In the genomic region with DNA sequence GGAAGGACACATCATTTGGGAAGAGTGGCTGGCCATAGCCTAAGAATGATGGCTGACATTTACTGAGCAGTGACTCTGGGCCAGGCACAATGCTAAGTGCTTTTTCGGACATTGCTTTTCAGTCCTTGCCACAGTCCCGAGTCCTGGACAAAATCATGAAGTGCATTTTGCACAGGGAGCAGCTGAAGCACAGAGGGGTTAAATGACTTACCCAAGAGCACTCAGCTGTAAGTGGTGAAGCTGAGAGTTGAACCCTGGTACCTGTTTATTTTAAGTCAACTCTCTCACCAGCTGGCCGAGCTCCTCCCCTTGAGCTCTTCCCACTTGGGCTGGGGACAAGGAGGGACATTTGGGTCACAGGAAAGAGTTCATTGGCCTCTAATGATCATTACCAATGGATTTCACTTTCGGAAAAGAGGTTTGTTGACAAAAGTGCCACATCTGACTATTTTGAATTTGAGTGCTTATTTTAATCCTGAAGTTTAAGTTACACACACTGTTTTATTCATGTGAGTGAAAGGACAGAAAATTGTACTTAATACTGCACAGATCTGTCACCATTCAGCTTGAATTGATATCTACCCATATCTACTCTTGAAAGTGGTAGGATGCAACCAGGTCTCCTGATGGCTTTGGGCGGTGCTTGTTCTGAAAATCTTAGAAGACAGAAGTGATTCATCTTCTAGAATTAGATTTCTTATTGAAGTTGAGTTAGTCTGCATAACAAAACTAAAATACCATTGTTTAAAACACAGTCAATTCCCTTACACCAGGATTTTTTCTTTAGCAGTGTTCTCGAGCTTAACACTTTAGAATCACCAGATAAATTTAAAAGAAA, we compare ENCODE assay signal across 11 cellular contexts.
DNase-seq lines count a peak whose midpoint lies in the region; ATAC-seq and TF ChIP-seq lines count a peak whose summit lies in the region.
"Had no signal": no experiment of that assay in that cellular context is flagged by ENCODE, and none has a peak within 500 bp of the region (broad histone marks: within the 10 kb centered on the region; RNA-seq: fewer than 3 reads in every experiment).

No MANE protein-coding gene starts in this region.

- no peaks in the 10 kb centered on the region for H3K9me3 ChIP-seq in adipocyte (ENCODE audit: control insufficient read depth, low read length)
- H3K9me3 ChIP-seq in gastroesophageal sphincter: no peaks in the 10 kb centered on the region
- H3K9me3 ChIP-seq in sigmoid colon: no peaks in the 10 kb centered on the region

- TF ChIP-seq EP300 in gastroesophageal sphincter (IDR thresholded peaks at IDR 0.05) (no peak), sigmoid colon (IDR thresholded peaks at IDR 0.05) (no peak)

- H3K4me3 ChIP-seq in AG04449 (ENCODE audit: low read depth, low read length) (peak overlapping the region; percentile 57), adipocyte (ENCODE audit: low read length) (peak overlapping the region; percentile 72), gastroesophageal sphincter (peak overlapping the region in 1 of 2 donors; percentile 42), sigmoid colon (no peak overlapping the region)

- no peak for TF ChIP-seq CTCF in AG04449 (IDR thresholded peaks at IDR 0.05; ENCODE audit: insufficient read depth, low read length, missing control alignments)
- TF ChIP-seq CTCF in gastroesophageal sphincter (IDR thresholded peaks at IDR 0.05): no peak
- no peak for TF ChIP-seq CTCF in sigmoid colon (IDR thresholded peaks at IDR 0.05)

- H3K36me3 ChIP-seq in adipocyte (ENCODE audit: control insufficient read depth, insufficient read depth, low read length, severe bottlenecking): no peaks in the 10 kb centered on the region
- no peaks in the 10 kb centered on the region for H3K36me3 ChIP-seq in gastroesophageal sphincter
- H3K36me3 ChIP-seq in sigmoid colon: no peaks in the 10 kb centered on the region

- CTCF ChIA-PET in AG04449 (lab: Yijun Ruan, JAX): interaction anchor here (1.5 kb wide), 1 partner anchor 10 kb away, joined by 3 read pairs; no protein-coding TSS in a partner anchor

- no peaks in the 10 kb centered on the region for H3K27me3 ChIP-seq in adipocyte (replicated peaks; ENCODE audit: control insufficient read depth, insufficient read depth, low read length)
- H3K27me3 ChIP-seq in gastroesophageal sphincter: no peaks in the 10 kb centered on the region
- H3K27me3 ChIP-seq in sigmoid colon: no peaks in the 10 kb centered on the region

- POLR2A ChIA-PET in AG04449 (lab: Yijun Ruan, JAX): no interaction called here

- peak overlapping the region; percentile 66 for H3K9ac ChIP-seq in adipocyte (ENCODE audit: low read length)

- no peak for ATAC-seq in gastroesophageal sphincter
- ATAC-seq in GM21447 (IDR thresholded peaks at IDR 0.05; ENCODE audit: unreplicated experiment): no peak

- WGBS in gastroesophageal sphincter (ENCODE audit: low coverage in 1 of 2), 2 donors: 72 to 92% methylated on average over 5 to 6 of the region's 6 CpGs
- WGBS in sigmoid colon, 2 donors: 68 to 86% methylated on average over 6 of the region's 6 CpGs

- intact Hi-C loops in sigmoid colon (cut with DNase I): loop anchor here (5.0 kb wide), 1 partner anchor 124 kb away; no protein-coding TSS in a partner anchor

- H3K4me1 ChIP-seq in adipocyte (ENCODE audit: control insufficient read depth, insufficient read depth, low read length): peaks cover 32% of the 10 kb centered on the region
- peaks cover 0 to 45% (median 9%) of the 10 kb centered on the region in 3 donors for H3K4me1 ChIP-seq in gastroesophageal sphincter
- peaks cover 0 to 41% (median 38%) of the 10 kb centered on the region in 4 donors for H3K4me1 ChIP-seq in sigmoid colon

- TF ChIP-seq POLR2A in gastroesophageal sphincter (IDR thresholded peaks at IDR 0.05) (no peak), sigmoid colon (IDR thresholded peaks at IDR 0.05) (no peak)

- H3K27ac ChIP-seq in gastroesophageal sphincter: peak overlapping the region in 3 of 4 donors; percentile 66 to 78 (median 70)
- peak overlapping the region in 3 of 4 donors; percentile 70 to 78 (median 73) for H3K27ac ChIP-seq in sigmoid colon

- DNase-seq in AG04449 (ENCODE audit: low read depth, low spot score) (no peak), adipocyte (ENCODE audit: low read depth) (no peak), sigmoid colon (no peak), SKM-1 (lab: John Stamatoyannopoulos, UW; ENCODE audit: unreplicated experiment) (no peak), AG08395 (ENCODE audit: low spot score) (no peak), NK-92 (lab: John Stamatoyannopoulos, UW; ENCODE audit: unreplicated experiment) (no peak)
- DNase-seq: activated CD4-positive, alpha-beta memory T cell treated with anti-CD3 and anti-CD28 coated beads, Interleukin-2, amount 10 ng/mL, durations not matched to agents 7 days and 5 days; endodermal cell; T-helper 9 cell had no signal

Comparison
In these comparisons a context has a peak if more than half of its experiments do, and no peak if none do; other contexts are left out.
1. H3K4me3 ChIP-seq: peak in AG04449 (single experiment) and adipocyte (single experiment); none in sigmoid colon (0 of 4).